ENCODE assay signal across 35 cellular contexts in the genomic region with DNA sequence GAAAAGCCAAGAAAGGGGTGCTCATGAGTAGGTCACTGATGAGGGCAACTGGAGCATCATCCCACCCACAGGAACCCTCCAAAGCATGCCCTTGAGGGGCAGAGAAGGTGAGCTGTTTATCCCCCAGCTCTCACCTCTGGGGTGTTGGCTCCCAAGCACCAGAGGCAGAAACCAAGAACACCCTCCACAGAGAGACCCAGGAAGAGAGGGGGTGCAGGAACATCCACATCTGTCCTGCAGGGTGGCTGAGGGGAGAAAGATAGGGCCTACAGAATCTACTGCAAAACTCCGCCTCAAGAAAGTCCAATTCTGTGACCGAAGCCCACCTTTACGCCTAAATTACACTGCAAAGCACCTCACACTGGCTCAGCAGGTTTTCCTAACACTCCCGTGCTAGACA.
"Had no signal": no experiment of that assay in that cellular context is flagged by ENCODE, and none has a peak within 500 bp of the region (broad histone marks: within the 10 kb centered on the region; RNA-seq: fewer than 3 reads in every experiment).

No MANE protein-coding gene starts in this region.

- H3K27ac ChIP-seq: KMS-11 had no signal

- H3K4me3 ChIP-seq: MG63 had no signal

- H3K36me3 ChIP-seq: MG63 had no signal

- H3K9me3 ChIP-seq: MG63 had no signal

- H3K27me3 ChIP-seq: MG63 had no signal

- DNase-seq: Karpas-422, Kasumi-1, MG63, MM.1S, MV-4-11, NCI-H1048, NCI-H1092, NCI-H1092 treated with DMSO at 0.1 percent for 48 hours, NCI-H1105, NCI-H1105 treated with DMSO at 0.1 percent for 48 hours, NCI-H1417, NCI-H1417 treated with DMSO at 0.1 percent for 48 hours, NCI-H1436, NCI-H1436 treated with DMSO at 0.1 percent for 48 hours, NCI-H146, NCI-H1694, NCI-H1694 treated with DMSO at 0.1 percent for 48 hours, NCI-H187, NCI-H187 treated with DMSO at 0.1 percent for 48 hours, NCI-H1930, NCI-H2029, NCI-H2029 treated with DMSO at 0.1 percent for 48 hours, NCI-H2081, NCI-H2081 treated with DMSO at 0.1 percent for 48 hours, NCI-H2107, NCI-H2171, NCI-H2171 treated with DMSO at 0.1 percent for 48 hours, NCI-H2227 treated with DMSO at 0.1 percent for 48 hours, NCI-H226, NCI-H345, NCI-H446, NCI-H446 treated with DMSO at 0.1 percent for 48 hours, NCI-H510A, NCI-H510A treated with DMSO at 0.1 percent for 48 hours had no signal
